Comparison of ENCODE assay signal across 1 cellular context in genomic region chr14:22847661-22848341, GRCh38.
TF ChIP-seq lines count a peak whose summit lies in the region.

No MANE protein-coding gene starts in this region.

TF ChIP-seq in H1, 55 proteins besides CTCF, POLR2A, EP300 and RAD21:
- TF ChIP-seq ASH2L (IDR thresholded peaks at IDR 0.05; ENCODE audit: low read length) (no peak), NANOG (IDR thresholded peaks at IDR 0.05; ENCODE audit: insufficient read depth, low read depth, low read length, poor library complexity, severe bottlenecking) (no peak), TBP (IDR thresholded peaks at IDR 0.05; ENCODE audit: low read depth, low read length) (no peak), SAP30 (IDR thresholded peaks at IDR 0.05; ENCODE audit: insufficient read depth, insufficient replicate concordance, low read length) (no peak), HDAC6 (IDR thresholded peaks at IDR 0.05; ENCODE audit: low read depth, low read length) (no peak), RFX5 (IDR thresholded peaks at IDR 0.05; ENCODE audit: borderline replicate concordance, low read depth, low read length) (no peak), YY1 (IDR thresholded peaks at IDR 0.05; ENCODE audit: low read depth, low read length) (no peak), MAFK (IDR thresholded peaks at IDR 0.05; ENCODE audit: low read depth, low read length) (no peak), JUND (IDR thresholded peaks at IDR 0.05; ENCODE audit: low read length) (no peak), SUZ12 (IDR thresholded peaks at IDR 0.05; ENCODE audit: low read length) (no peak), KDM1A (IDR thresholded peaks at IDR 0.05; ENCODE audit: borderline replicate concordance, low read length) (no peak), POU5F1 (IDR thresholded peaks at IDR 0.05; ENCODE audit: low read depth, low read length) (no peak), ZNF274 (IDR thresholded peaks at IDR 0.05; ENCODE audit: borderline replicate concordance, extremely low read depth, low read length) (no peak), CBX8 (IDR thresholded peaks at IDR 0.05; ENCODE audit: borderline replicate concordance, low read depth, low read length) (no peak), EGR1 (IDR thresholded peaks at IDR 0.05; ENCODE audit: borderline replicate concordance, low read depth, low read length) (no peak), USF2 (IDR thresholded peaks at IDR 0.05; ENCODE audit: low read length) (no peak), SP1 (IDR thresholded peaks at IDR 0.05; ENCODE audit: low read depth, low read length) (no peak), JUN (IDR thresholded peaks at IDR 0.05; ENCODE audit: low read depth, low read length) (no peak), SP2 (IDR thresholded peaks at IDR 0.05; ENCODE audit: low read length) (no peak)
